ENCODE assay signal across 12 cellular contexts in genomic region chr11:122189259-122189658, GRCh38.
DNase-seq lines count a peak whose midpoint lies in the region; ATAC-seq, FAIRE-seq and TF ChIP-seq lines count a peak whose summit lies in the region.
"Had no signal": no experiment of that assay in that cellular context is flagged by ENCODE, and none has a peak within 500 bp of the region (broad histone marks: within the 10 kb centered on the region; RNA-seq: fewer than 3 reads in every experiment).

No MANE protein-coding gene starts in this region.

- intact Hi-C loops in breast epithelium (cut with DNase I; ENCODE audit: low total_unique reads) (no loop called here), tibial artery (cut with DNase I; ENCODE audit: low total_unique reads) (no loop called here)

- no peaks in the 10 kb centered on the region for H3K4me1 ChIP-seq in breast epithelium
- peaks cover 0 to 70% (median 27%) of the 10 kb centered on the region in 4 donors for H3K4me1 ChIP-seq in tibial artery

- FAIRE-seq in D721Med (lab: Jason Lieb, UNC), result no peak
- FAIRE-seq: endometrium had no signal

- H3K27me3 ChIP-seq in breast epithelium (no peaks in the 10 kb centered on the region), tibial artery (no peaks in the 10 kb centered on the region)

- H3K36me3 ChIP-seq in breast epithelium (no peaks in the 10 kb centered on the region), tibial artery (peaks cover 0 to 11% (median 5%) of the 10 kb centered on the region in 3 donors)

- H3K9me3 ChIP-seq in breast epithelium (peaks cover 3 to 14% of the 10 kb centered on the region in 2 donors), tibial artery (peaks cover 0 to 17% (median 7%) of the 10 kb centered on the region in 3 donors)

- peak; percentile 97 for DNase-seq in HT1080 (ENCODE audit: low read depth)
- no peak for DNase-seq in breast epithelium (ENCODE audit: low spot score in 2 of 2)
- peak; percentile 98 for DNase-seq in iris pigment epithelial cell (ENCODE audit: low read depth)
- no peak for DNase-seq in tibial artery
- DNase-seq in KG1 (lab: John Stamatoyannopoulos, UW), result no peak
- DNase-seq in activated T-cell treated with anti-CD3 and anti-CD28 coated beads, Interleukin-2, amount 50 U/mL, for 1 hour, result no peak
- DNase-seq in D721Med (ENCODE audit: insufficient read length, low spot score), result no peak
- DNase-seq: SHP77; stimulated activated naive CD4-positive, alpha-beta T cell treated with Interleukin-2 at 50 U/mL for 16 hours had no signal

- H3K4me3 ChIP-seq in breast epithelium (no peak overlapping the region), tibial artery (no peak overlapping the region)
- H3K4me3 ChIP-seq: GM23338 had no signal

- no peak for ATAC-seq in GM21825 (IDR thresholded peaks at IDR 0.05; ENCODE audit: unreplicated experiment)
- ATAC-seq: GM23338 had no signal

- TF ChIP-seq CTCF in breast epithelium (IDR thresholded peaks at IDR 0.05) (no peak), tibial artery (IDR thresholded peaks at IDR 0.05) (no peak), D721Med (IDR thresholded peaks at IDR 0.05; ENCODE audit: insufficient read depth, missing control alignments) (no peak)

- H3K27ac ChIP-seq in breast epithelium, result peak overlapping the region; percentile 68 to 77
- peak overlapping the region; percentile 58 to 71 for H3K27ac ChIP-seq in tibial artery

- TF ChIP-seq POLR2A in breast epithelium (IDR thresholded peaks at IDR 0.05), result no peak

Comparison
In these comparisons a context has a peak if more than half of its experiments do, and no peak if none do; other contexts are left out.
1. DNase-seq: peak in HT1080 (single experiment) and iris pigment epithelial cell (single experiment); none in breast epithelium (0 of 2), tibial artery (0 of 2), KG1 (single experiment), activated T-cell treated with anti-CD3 and anti-CD28 coated beads, Interleukin-2, amount 50 U/mL, for 1 hour (single experiment) and D721Med (single experiment).